ENCODE assay signal across 1 cellular context in the genomic region with DNA sequence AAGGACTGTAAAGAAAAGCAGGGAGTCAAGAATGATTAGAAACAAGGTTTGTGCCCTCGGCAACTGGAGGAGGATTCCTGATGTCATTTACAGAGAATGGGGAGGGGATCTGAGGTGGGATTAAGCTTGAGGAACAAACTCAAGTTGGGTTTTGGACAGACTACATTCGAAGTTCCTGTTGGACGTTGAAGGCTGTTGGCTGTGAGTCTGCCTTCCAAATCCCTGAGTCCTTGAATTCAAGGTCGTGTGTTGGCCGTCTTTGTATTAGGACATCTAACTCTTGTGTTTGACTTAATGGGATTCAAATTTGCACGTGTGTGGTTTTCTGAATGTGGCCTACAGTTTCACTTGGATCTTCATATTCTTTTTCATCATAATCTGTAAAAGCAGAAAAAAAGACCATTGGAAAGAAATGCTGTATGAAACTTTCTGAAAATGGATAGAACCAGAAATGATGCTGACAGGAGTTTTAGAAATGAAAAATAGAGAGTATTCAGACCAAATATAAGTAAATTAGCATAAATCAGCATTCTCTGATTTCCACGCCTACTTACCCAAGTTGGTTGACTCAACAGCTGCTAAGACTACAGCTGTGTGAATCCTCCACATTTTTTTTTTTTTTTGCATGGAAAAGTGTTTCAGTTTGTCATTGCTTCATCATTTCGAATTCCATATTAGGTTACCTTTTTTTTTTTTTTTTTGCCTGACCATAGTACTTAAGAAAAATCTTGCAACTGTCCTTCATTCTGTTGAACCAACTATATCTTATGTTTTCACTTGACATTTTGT.
TF ChIP-seq lines count a peak whose summit lies in the region.

No MANE protein-coding gene starts in this region.

TF ChIP-seq in IMR-90, 13 proteins besides CTCF, POLR2A, EP300 and RAD21 (continued from another document):
- TF ChIP-seq, protein P1, sequence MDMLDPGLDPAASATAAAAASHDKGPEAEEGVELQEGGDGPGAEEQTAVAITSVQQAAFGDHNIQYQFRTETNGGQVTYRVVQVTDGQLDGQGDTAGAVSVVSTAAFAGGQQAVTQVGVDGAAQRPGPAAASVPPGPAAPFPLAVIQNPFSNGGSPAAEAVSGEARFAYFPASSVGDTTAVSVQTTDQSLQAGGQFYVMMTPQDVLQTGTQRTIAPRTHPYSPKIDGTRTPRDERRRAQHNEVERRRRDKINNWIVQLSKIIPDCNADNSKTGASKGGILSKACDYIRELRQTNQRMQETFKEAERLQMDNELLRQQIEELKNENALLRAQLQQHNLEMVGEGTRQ (IDR thresholded peaks at IDR 0.05; ENCODE audit: low read depth, low read length) = no peak
- TF ChIP-seq SMC3 (IDR thresholded peaks at IDR 0.05; ENCODE audit: low read depth, low read length) (no peak), CHD1 (IDR thresholded peaks at IDR 0.05; ENCODE audit: low read depth, low read length) (no peak), RFX5 (IDR thresholded peaks at IDR 0.05; ENCODE audit: low read depth, low read length) (no peak), MAFK (IDR thresholded peaks at IDR 0.05; ENCODE audit: low read depth, low read length) (no peak), CEBPB (IDR thresholded peaks at IDR 0.05; ENCODE audit: low read depth, low read length) (no peak), NFE2L2 (IDR thresholded peaks at IDR 0.05; ENCODE audit: low read depth, low read length) (no peak), MXI1 (IDR thresholded peaks at IDR 0.05; ENCODE audit: borderline replicate concordance, low read depth, low read length) (no peak), FOS (IDR thresholded peaks at IDR 0.05; ENCODE audit: low read depth, low read length) (no peak), MAZ (IDR thresholded peaks at IDR 0.05; ENCODE audit: borderline replicate concordance, low read depth, low read length) (no peak), RCOR1 (IDR thresholded peaks at IDR 0.05; ENCODE audit: insufficient replicate concordance, low read length) (no peak), BHLHE40 (IDR thresholded peaks at IDR 0.05; ENCODE audit: low read depth, low read length) (no peak)
